ENCODE assay signal across 11 cellular contexts in genomic region chr6:159103396-159104162, GRCh38. TPM values are rescaled to one million over a fixed set of nuclear protein-coding genes. Genes with fewer than 3 reads are reported as not detected.
DNase-seq lines count a peak whose midpoint lies in the region; ATAC-seq and TF ChIP-seq lines count a peak whose summit lies in the region.
"Had no signal": no experiment of that assay in that cellular context is flagged by ENCODE, and none has a peak within 500 bp of the region (broad histone marks: within the 10 kb centered on the region; RNA-seq: fewer than 3 reads in every experiment).

No MANE protein-coding gene starts in this region.

- no peaks in the 10 kb centered on the region for H3K27me3 ChIP-seq in CD4-positive, alpha-beta memory T cell (ENCODE audit: insufficient read depth, low read length)
- H3K27me3 ChIP-seq in esophagus muscularis mucosa, result peaks cover 0 to 12% (median 0%) of the 10 kb centered on the region in 4 donors

- H3K27ac Mint-ChIP-seq in CD4-positive, alpha-beta memory T cell, result peak overlapping the region; percentile 48 to 95 (median 86)
- H3K27ac Mint-ChIP-seq in IgD-negative memory B cell, result peak overlapping the region; percentile 94 to 99 (median 98)
- peak overlapping the region; percentile 75 for H3K27ac Mint-ChIP-seq in activated T-helper 2 cell treated with anti-CD3 and anti-CD28 coated beads, Interferon-gamma antibody, Interleukin-2, Interleukin-4, amounts not matched to agents 10 μg/mL and 5 μg/mL and 100 μg/mL, durations not matched to agents 14 hours and 24 hours and 36 hours
- H3K27ac Mint-ChIP-seq in naive thymus-derived CD8-positive, alpha-beta T cell, result peak overlapping the region; percentile 86 to 95 (median 90)

- no peak for TF ChIP-seq EP300 in esophagus muscularis mucosa (IDR thresholded peaks at IDR 0.05)

- H3K27ac ChIP-seq in CD4-positive, alpha-beta memory T cell (ENCODE audit: low read depth, low read length), result peak overlapping the region; percentile 25
- H3K27ac ChIP-seq in esophagus muscularis mucosa (replicated peaks in 1 of 4), result no peak overlapping the region

- POLR2A ChIA-PET in CD4-positive, alpha-beta memory T cell (lab: Charles Lee; ENCODE audit: partially characterized antibody), result interaction anchor here (0.6 to 19.6 kb wide), 16 partner anchors 9 to 292 kb away, joined by 3 to 646 read pairs (median 14); partner anchors contain the start of genes RSPH3 and TAGAP
- POLR2A ChIA-PET in naive thymus-derived CD8-positive, alpha-beta T cell (lab: Charles Lee), result interaction anchor here (0.7 to 8.3 kb wide), 10 partner anchors 24 to 94 kb away, joined by 3 to 183 read pairs (median 6); partner anchors contain the start of gene TAGAP

- CTCF ChIA-PET in CD4-positive, alpha-beta memory T cell (lab: Charles Lee; ENCODE audit: partially characterized antibody), result interaction anchor here (0.8 to 15.8 kb wide), 23 partner anchors 9 to 291 kb away, joined by 3 to 676 read pairs (median 7); partner anchors contain the start of genes RSPH3 and TAGAP

- H3K36me3 Mint-ChIP-seq in CD4-positive, alpha-beta memory T cell, result no peaks in the 10 kb centered on the region
- H3K36me3 Mint-ChIP-seq in IgD-negative memory B cell, result no peaks in the 10 kb centered on the region
- H3K36me3 Mint-ChIP-seq in activated T-helper 2 cell treated with anti-CD3 and anti-CD28 coated beads, Interferon-gamma antibody, Interleukin-2, Interleukin-4, amounts not matched to agents 10 μg/mL and 5 μg/mL and 100 μg/mL, durations not matched to agents 14 hours and 24 hours and 36 hours (ENCODE audit: low read depth), result no peaks in the 10 kb centered on the region
- H3K36me3 Mint-ChIP-seq in naive thymus-derived CD8-positive, alpha-beta T cell, result no peaks in the 10 kb centered on the region

- peaks cover 57 to 85% (median 68%) of the 10 kb centered on the region in 4 donors for H3K4me1 Mint-ChIP-seq in CD4-positive, alpha-beta memory T cell
- peaks cover 55 to 81% (median 56%) of the 10 kb centered on the region in 3 donors for H3K4me1 Mint-ChIP-seq in IgD-negative memory B cell
- H3K4me1 Mint-ChIP-seq in activated T-helper 2 cell treated with anti-CD3 and anti-CD28 coated beads, Interferon-gamma antibody, Interleukin-2, Interleukin-4, amounts not matched to agents 10 μg/mL and 5 μg/mL and 100 μg/mL, durations not matched to agents 14 hours and 24 hours and 36 hours (ENCODE audit: low read depth), result peaks cover 77% of the 10 kb centered on the region
- H3K4me1 Mint-ChIP-seq in naive thymus-derived CD8-positive, alpha-beta T cell, result peaks cover 43 to 92% (median 81%) of the 10 kb centered on the region in 4 donors

- H3K4me1 ChIP-seq in CD4-positive, alpha-beta memory T cell (ENCODE audit: insufficient read depth, low read length), result peaks cover 74% of the 10 kb centered on the region
- H3K4me1 ChIP-seq in esophagus muscularis mucosa, result peaks cover 7 to 12% (median 10%) of the 10 kb centered on the region in 4 donors

- no peaks in the 10 kb centered on the region for H3K27me3 Mint-ChIP-seq in CD4-positive, alpha-beta memory T cell
- peaks cover 1% of the 10 kb centered on the region for H3K27me3 Mint-ChIP-seq in IgD-negative memory B cell
- no peaks in the 10 kb centered on the region for H3K27me3 Mint-ChIP-seq in activated T-helper 2 cell treated with anti-CD3 and anti-CD28 coated beads, Interferon-gamma antibody, Interleukin-2, Interleukin-4, amounts not matched to agents 10 μg/mL and 5 μg/mL and 100 μg/mL, durations not matched to agents 14 hours and 24 hours and 36 hours (ENCODE audit: low read depth)
- H3K27me3 Mint-ChIP-seq in naive thymus-derived CD8-positive, alpha-beta T cell, result no peaks in the 10 kb centered on the region

- H3K4me3 ChIP-seq in CD4-positive, alpha-beta memory T cell (ENCODE audit: low read length in 2 of 2), result no peak overlapping the region
- no peak overlapping the region for H3K4me3 ChIP-seq in esophagus muscularis mucosa

- WGBS in esophagus muscularis mucosa, result 58% methylated on average over 15 of the region's 18 CpGs

- intact Hi-C loops in CD4-positive, alpha-beta memory T cell (cut with micrococcal nuclease), result loop anchor here (1.0 kb wide), 4 partner anchors 31 to 95 kb away; no protein-coding TSS in a partner anchor
- intact Hi-C loops in activated T-helper 2 cell treated with anti-CD3 and anti-CD28 coated beads, Interferon-gamma antibody, Interleukin-2, Interleukin-4, amounts not matched to agents 10 μg/mL and 5 μg/mL and 100 μg/mL, durations not matched to agents 14 hours and 24 hours and 36 hours (cut with micrococcal nuclease), result loop anchor here (1.0 to 10.0 kb wide), 4 partner anchors 61 to 289 kb away; partner anchors contain the start of gene EZR
- intact Hi-C loops in esophagus muscularis mucosa (cut with DNase I), result loop anchor here (1.0 kb wide), 1 partner anchor 60 kb away; no protein-coding TSS in a partner anchor

- no peaks in the 10 kb centered on the region for H3K9me3 ChIP-seq in CD4-positive, alpha-beta memory T cell (ENCODE audit: control insufficient read depth in 1 of 2, low read length in 2 of 2)
- no peaks in the 10 kb centered on the region for H3K9me3 ChIP-seq in esophagus muscularis mucosa

- TF ChIP-seq CTCF in esophagus muscularis mucosa (IDR thresholded peaks at IDR 0.05), result no peak

- H3K4me3 Mint-ChIP-seq in CD4-positive, alpha-beta memory T cell, result peak overlapping the region; percentile 54 to 82 (median 71)
- peak overlapping the region; percentile 51 to 90 (median 73) for H3K4me3 Mint-ChIP-seq in IgD-negative memory B cell
- H3K4me3 Mint-ChIP-seq in activated T-helper 2 cell treated with anti-CD3 and anti-CD28 coated beads, Interferon-gamma antibody, Interleukin-2, Interleukin-4, amounts not matched to agents 10 μg/mL and 5 μg/mL and 100 μg/mL, durations not matched to agents 14 hours and 24 hours and 36 hours (ENCODE audit: low read depth), result peak overlapping the region; percentile 11
- H3K4me3 Mint-ChIP-seq in naive thymus-derived CD8-positive, alpha-beta T cell, result peak overlapping the region; percentile 34 to 71 (median 50)

- ATAC-seq in naive thymus-derived CD8-positive, alpha-beta T cell, result no peak

- DNase-seq in CD4-positive, alpha-beta memory T cell, result no peak
- no peak for DNase-seq in activated T-helper 2 cell treated with anti-CD3 and anti-CD28 coated beads, Interferon-gamma antibody, Interleukin-2, Interleukin-4, amounts not matched to agents 10 μg/mL and 5 μg/mL and 100 μg/mL, durations not matched to agents 14 hours and 24 hours and 36 hours (ENCODE audit: low spot score)
- no peak for DNase-seq in naive thymus-derived CD8-positive, alpha-beta T cell
- no peak for DNase-seq in esophagus muscularis mucosa (ENCODE audit: extremely low spot score)
- DNase-seq in activated gamma-delta T cell treated with Interleukin-2 at 50 U/mL for 16 hours, result no peak
- no peak for DNase-seq in germinal center (ENCODE audit: low spot score)
- no peak for DNase-seq in HK-2 (ENCODE audit: unreplicated experiment)
- DNase-seq: NCI-H1048 had no signal

- no peak for TF ChIP-seq POLR2A in esophagus muscularis mucosa (IDR thresholded peaks at IDR 0.05; ENCODE audit: low read depth)

- H3K9me3 Mint-ChIP-seq in CD4-positive, alpha-beta memory T cell, result no peaks in the 10 kb centered on the region
- H3K9me3 Mint-ChIP-seq in IgD-negative memory B cell, result no peaks in the 10 kb centered on the region
- H3K9me3 Mint-ChIP-seq in activated T-helper 2 cell treated with anti-CD3 and anti-CD28 coated beads, Interferon-gamma antibody, Interleukin-2, Interleukin-4, amounts not matched to agents 10 μg/mL and 5 μg/mL and 100 μg/mL, durations not matched to agents 14 hours and 24 hours and 36 hours, result no peaks in the 10 kb centered on the region
- no peaks in the 10 kb centered on the region for H3K9me3 Mint-ChIP-seq in naive thymus-derived CD8-positive, alpha-beta T cell

- no peaks in the 10 kb centered on the region for H3K36me3 ChIP-seq in CD4-positive, alpha-beta memory T cell (ENCODE audit: insufficient read depth, low read length)
- no peaks in the 10 kb centered on the region for H3K36me3 ChIP-seq in esophagus muscularis mucosa

RNA-seq across cellular contexts. Expression of gene TAGAP, which starts 58.8 kb away (rescaled TPM):
- total RNA-seq in CD4-positive, alpha-beta memory T cell, result 100 to 1,000 TPM; 160 to 161 TPM
- 100 to 1,000 TPM; 215 to 276 TPM for polyA plus RNA-seq in CD4-positive, alpha-beta memory T cell
- polyA plus RNA-seq in IgD-negative memory B cell, result 157 TPM
- total RNA-seq in activated T-helper 2 cell treated with anti-CD3 and anti-CD28 coated beads, Interferon-gamma antibody, Interleukin-2, Interleukin-4, amounts not matched to agents 10 μg/mL and 5 μg/mL and 100 μg/mL, durations not matched to agents 14 hours and 24 hours and 36 hours, result 34.3 and 38.1 TPM in 2 replicates
- total RNA-seq in naive thymus-derived CD8-positive, alpha-beta T cell, result 10 to 100 TPM; 54.5 to 56.9 TPM
- 100 to 1,000 TPM in 1 of 3 donors, 10 to 100 TPM in 2; 97.4 to 111 (median 98.2) TPM for polyA plus RNA-seq in naive thymus-derived CD8-positive, alpha-beta T cell
- 1 to 10 TPM; 1.5 to 3.0 (median 1.9) TPM for total RNA-seq in esophagus muscularis mucosa
- total RNA-seq: chondrocyte, pulmonary artery endothelial cell had no signal

Comparison
In these comparisons a context has a peak if more than half of its experiments do, and no peak if none do; other contexts are left out.
1. H3K4me3 Mint-ChIP-seq: peak in every context shown above with its lines; median percentile 73 in IgD-negative memory B cell; 71 in CD4-positive, alpha-beta memory T cell; 50 in naive thymus-derived CD8-positive, alpha-beta T cell; 11 in activated T-helper 2 cell treated with anti-CD3 and anti-CD28 coated beads, Interferon-gamma antibody, Interleukin-2, Interleukin-4, amounts not matched to agents 10 μg/mL and 5 μg/mL and 100 μg/mL, durations not matched to agents 14 hours and 24 hours and 36 hours.